ENCODE assay signal across 1 cellular context in genomic region chr2:59076079-59076619, GRCh38.
TF ChIP-seq lines count a peak whose summit lies in the region.

No MANE protein-coding gene starts in this region.

TF ChIP-seq in HEK293, 187 proteins besides CTCF, POLR2A, EP300 and RAD21 (continued from another document and continues in another):
- TF ChIP-seq ZNF449 (tag by site-specific recombination; IDR thresholded peaks at IDR 0.05), result no peak
- no peak for TF ChIP-seq ZNF157 (tag by site-specific recombination; IDR thresholded peaks at IDR 0.05)
- no peak for TF ChIP-seq ZNF214 (tag by site-specific recombination; IDR thresholded peaks at IDR 0.05; ENCODE audit: borderline replicate concordance)
- TF ChIP-seq ZNF292 (tag by site-specific recombination; IDR thresholded peaks at IDR 0.05; ENCODE audit: borderline replicate concordance, low read depth), result no peak
- TF ChIP-seq ZNF366 (tag by site-specific recombination; conservative IDR thresholded peaks at IDR 0.05), result peak; percentile 39; the same call in 1 of the 2 replicates
- no peak for TF ChIP-seq ZNF777 (tag by site-specific recombination; IDR thresholded peaks at IDR 0.05; ENCODE audit: borderline replicate concordance)
- no peak for TF ChIP-seq ATF2 (tag by site-specific recombination; IDR thresholded peaks at IDR 0.05; ENCODE audit: low read depth)
- no peak for TF ChIP-seq ZFP69B (tag by site-specific recombination; IDR thresholded peaks at IDR 0.05)
- no peak for TF ChIP-seq SETDB1 (IDR thresholded peaks at IDR 0.05; ENCODE audit: insufficient read length, low read length)
- TF ChIP-seq ZNF37A (tag by site-specific recombination; IDR thresholded peaks at IDR 0.05), result no peak
- TF ChIP-seq EGR2 (tag by site-specific recombination; IDR thresholded peaks at IDR 0.05; ENCODE audit: low read depth), result no peak
- TF ChIP-seq ZNF792 (tag by site-specific recombination; IDR thresholded peaks at IDR 0.05), result no peak
- no peak for TF ChIP-seq FEZF1 (tag by site-specific recombination; IDR thresholded peaks at IDR 0.05)
- TF ChIP-seq ZNF585B (tag by site-specific recombination; IDR thresholded peaks at IDR 0.05), result peak; percentile 31; the same call in 1 of the 2 replicates
- TF ChIP-seq ZBTB10 (tag by site-specific recombination; IDR thresholded peaks at IDR 0.05), result no peak
- TF ChIP-seq ZNF629 (tag by site-specific recombination; IDR thresholded peaks at IDR 0.05), result peak; percentile 34; the same call in 1 of the 2 replicates
- no peak for TF ChIP-seq ZFP37 (tag by site-specific recombination; IDR thresholded peaks at IDR 0.05)
- TF ChIP-seq YY2 (tag by site-specific recombination; IDR thresholded peaks at IDR 0.05), result no peak
- TF ChIP-seq ZNF544 (tag by site-specific recombination; IDR thresholded peaks at IDR 0.05), result no peak
- no peak for TF ChIP-seq ZNF549 (tag by site-specific recombination; IDR thresholded peaks at IDR 0.05)
- TF ChIP-seq ZNF658 (tag by site-specific recombination; IDR thresholded peaks at IDR 0.05), result no peak
- no peak for TF ChIP-seq ZBTB11 (tag by site-specific recombination; conservative IDR thresholded peaks at IDR 0.05; ENCODE audit: low read depth)
- TF ChIP-seq ZNF513 (tag by site-specific recombination; IDR thresholded peaks at IDR 0.05), result no peak
- TF ChIP-seq ZNF610 (tag by site-specific recombination; IDR thresholded peaks at IDR 0.05; ENCODE audit: borderline replicate concordance), result no peak
- TF ChIP-seq REPIN1 (tag by site-specific recombination; IDR thresholded peaks at IDR 0.05; ENCODE audit: low read depth), result no peak
- no peak for TF ChIP-seq BCL11B (tag by site-specific recombination; IDR thresholded peaks at IDR 0.05; ENCODE audit: low read depth)
- no peak for TF ChIP-seq ZNF747 (tag by site-specific recombination; IDR thresholded peaks at IDR 0.05)
- TF ChIP-seq ZNF837 (tag by site-specific recombination; IDR thresholded peaks at IDR 0.05), result no peak
- no peak for TF ChIP-seq TCF7L2 (IDR thresholded peaks at IDR 0.05; ENCODE audit: borderline replicate concordance, low read depth, low read length)
- no peak for TF ChIP-seq ZNF664 (tag by site-specific recombination; IDR thresholded peaks at IDR 0.05)
- no peak for TF ChIP-seq ZBTB8A (tag by site-specific recombination; IDR thresholded peaks at IDR 0.05)
- peak; percentile 65; the same call in 1 of the 2 replicates for TF ChIP-seq ZNF843 (tag by site-specific recombination; IDR thresholded peaks at IDR 0.05)
- no peak for TF ChIP-seq ZNF26 (tag by site-specific recombination; IDR thresholded peaks at IDR 0.05)
- TF ChIP-seq ZNF391 (tag by site-specific recombination; IDR thresholded peaks at IDR 0.05; ENCODE audit: borderline replicate concordance, low read depth), result no peak
- TF ChIP-seq TRIM28 (IDR thresholded peaks at IDR 0.05; ENCODE audit: borderline replicate concordance, low read length), result no peak
- no peak for TF ChIP-seq PATZ1 (tag by site-specific recombination; IDR thresholded peaks at IDR 0.05)
- TF ChIP-seq ZBTB48 (tag by site-specific recombination; IDR thresholded peaks at IDR 0.05), result no peak
- no peak for TF ChIP-seq KLF9 (tag by site-specific recombination; IDR thresholded peaks at IDR 0.05; ENCODE audit: low read depth)
- no peak for TF ChIP-seq ZNF324 (tag by site-specific recombination; IDR thresholded peaks at IDR 0.05)
- TF ChIP-seq ZNF132 (tag by site-specific recombination; IDR thresholded peaks at IDR 0.05; ENCODE audit: borderline replicate concordance), result no peak
- no peak for TF ChIP-seq ZNF16 (tag by site-specific recombination; IDR thresholded peaks at IDR 0.05; ENCODE audit: low read depth)
- no peak for TF ChIP-seq ZFP41 (tag by site-specific recombination; IDR thresholded peaks at IDR 0.05; ENCODE audit: borderline replicate concordance)
- TF ChIP-seq ZNF19 (tag by site-specific recombination; IDR thresholded peaks at IDR 0.05; ENCODE audit: low read depth), result no peak
- TF ChIP-seq ZNF398 (tag by site-specific recombination; IDR thresholded peaks at IDR 0.05), result 0 out of 2 replicates have a peak, but pooled peaks have one; percentile 15
- TF ChIP-seq ZNF10 (tag by site-specific recombination; IDR thresholded peaks at IDR 0.05), result no peak
- no peak for TF ChIP-seq MEIS1 (CRISPR knock-in tag; IDR thresholded peaks at IDR 0.05; ENCODE audit: borderline replicate concordance)
- TF ChIP-seq KLF1 (tag by site-specific recombination; IDR thresholded peaks at IDR 0.05), result no peak
- 0 out of 2 replicates have a peak, but pooled peaks have one; percentile 23 for TF ChIP-seq ZNF24 (tag by site-specific recombination; IDR thresholded peaks at IDR 0.05)
- TF ChIP-seq ZBTB26 (tag by site-specific recombination; optimal IDR thresholded peaks at IDR 0.05), result no peak
- no peak for TF ChIP-seq ZNF341 (tag by site-specific recombination; IDR thresholded peaks at IDR 0.05; ENCODE audit: low read depth)
- no peak for TF ChIP-seq ZNF561 (tag by site-specific recombination; IDR thresholded peaks at IDR 0.05; ENCODE audit: borderline replicate concordance)
- no peak for TF ChIP-seq ZNF223 (tag by site-specific recombination; IDR thresholded peaks at IDR 0.05)
